Comparison of ENCODE assay signal across 8 cellular contexts in the genomic region with DNA sequence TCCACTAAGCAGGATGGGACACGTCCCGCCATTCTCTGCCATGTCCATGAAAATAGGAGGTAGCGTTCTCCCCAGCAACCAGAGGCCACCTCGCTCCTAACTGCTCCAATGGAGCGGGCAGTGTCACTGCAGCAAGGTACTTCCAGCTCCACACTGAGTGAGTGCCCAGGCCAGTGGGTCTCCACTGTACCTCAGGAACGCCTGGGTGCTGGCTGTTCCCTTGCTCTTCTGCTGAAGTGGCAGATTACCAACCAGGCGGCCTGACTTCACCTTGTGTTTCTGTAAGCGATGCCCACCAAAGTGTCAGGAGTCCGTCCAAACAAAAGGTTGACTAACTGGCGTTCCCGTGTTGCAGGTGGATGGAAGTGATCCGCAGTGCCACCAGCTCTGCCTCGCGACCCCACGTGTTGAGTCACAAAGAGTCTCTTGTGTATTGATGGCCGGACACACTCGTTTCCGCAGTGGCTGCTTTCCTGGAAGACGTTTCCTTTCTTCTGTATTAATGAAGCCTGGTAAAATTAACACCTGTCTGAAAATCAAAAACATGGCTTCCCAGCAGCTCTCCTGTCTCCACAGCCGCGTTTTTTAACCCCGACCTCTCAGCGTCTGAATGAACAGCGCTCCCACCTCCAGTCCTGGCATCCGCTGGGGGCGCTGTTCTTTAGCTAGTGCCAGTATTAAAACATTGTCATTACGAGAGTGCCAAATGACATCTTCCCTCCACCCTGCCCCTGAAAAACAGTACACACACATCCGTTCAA.
DNase-seq lines count a peak whose midpoint lies in the region; ATAC-seq and TF ChIP-seq lines count a peak whose summit lies in the region.

No MANE protein-coding gene starts in this region.

- TF ChIP-seq CTCF in GM12873 (IDR thresholded peaks at IDR 0.05; ENCODE audit: insufficient read depth, low read depth, low read length, missing control alignments): peak; percentile 47
- peak; percentile 35 to 62 for TF ChIP-seq CTCF in fibroblast of lung (conservative IDR thresholded peaks at IDR 0.05 in 1 of 2, IDR thresholded peaks at IDR 0.05 in 1 of 2; ENCODE audit: low read depth in 1 of 2, low read length in 2 of 2)

- H2AFZ ChIP-seq in fibroblast of lung (ENCODE audit: low read length): no peak overlapping the region

- H3K9ac ChIP-seq in fibroblast of lung (ENCODE audit: insufficient read depth, low read length): no peak overlapping the region

- no peak overlapping the region for H3K4me3 ChIP-seq in fibroblast of lung (replicated peaks in 1 of 4; ENCODE audit: control extremely low read depth in 1 of 4, insufficient read depth in 1 of 4, low read depth in 3 of 4, low read length in 4 of 4)

- H3K9me3 ChIP-seq in fibroblast of lung (ENCODE audit: control insufficient read depth, insufficient read depth, low read depth, low read length): no peaks in the 10 kb centered on the region

- no peak overlapping the region for H3K4me2 ChIP-seq in fibroblast of lung (ENCODE audit: extremely low read depth, insufficient read depth, low read length)

- H4K20me1 ChIP-seq in fibroblast of lung (ENCODE audit: control insufficient read depth, extremely low read depth, insufficient read depth, low read length): no peaks in the 10 kb centered on the region

- H3K4me1 ChIP-seq in fibroblast of lung (ENCODE audit: control insufficient read depth, extremely low read depth, insufficient read depth, low read length): peaks cover 11% of the 10 kb centered on the region

- DNase-seq in 8988T (peak; percentile 56), SK-N-DZ (ENCODE audit: low spot score) (peak; percentile 47), fibroblast of lung (ENCODE audit: low read depth in 2 of 2) (peak in 1 of 2 donors; percentile 43), retina (peak; percentile 71), NCI-H146 treated with DMSO at 0.1 percent for 48 hours (lab: John Stamatoyannopoulos, UW; ENCODE audit: unreplicated experiment) (no peak), NCI-H1092 (lab: John Stamatoyannopoulos, UW) (no peak)

- H3K36me3 ChIP-seq in fibroblast of lung (ENCODE audit: control insufficient read depth, insufficient read depth, low read length): peaks cover 22% of the 10 kb centered on the region

- no peak overlapping the region for H3K27ac ChIP-seq in fibroblast of lung (ENCODE audit: insufficient read depth, low read length)

- no peaks in the 10 kb centered on the region for H3K27me3 ChIP-seq in fibroblast of lung (ENCODE audit: control insufficient read depth, insufficient read depth, low read length)

- H3K79me2 ChIP-seq in fibroblast of lung (ENCODE audit: control insufficient read depth, insufficient read depth, low read length): peaks cover 3% of the 10 kb centered on the region

- ATAC-seq in GM21367 (IDR thresholded peaks at IDR 0.05; ENCODE audit: unreplicated experiment): no peak

Comparison
In these comparisons a context has a peak if more than half of its experiments do, and no peak if none do; other contexts are left out.
1. DNase-seq: peak in 8988T (single experiment), SK-N-DZ (single experiment) and retina (single experiment); none in NCI-H146 treated with DMSO at 0.1 percent for 48 hours (single experiment) and NCI-H1092 (single experiment).